Comparison of ENCODE assay signal across 8 cellular contexts in the genomic region with DNA sequence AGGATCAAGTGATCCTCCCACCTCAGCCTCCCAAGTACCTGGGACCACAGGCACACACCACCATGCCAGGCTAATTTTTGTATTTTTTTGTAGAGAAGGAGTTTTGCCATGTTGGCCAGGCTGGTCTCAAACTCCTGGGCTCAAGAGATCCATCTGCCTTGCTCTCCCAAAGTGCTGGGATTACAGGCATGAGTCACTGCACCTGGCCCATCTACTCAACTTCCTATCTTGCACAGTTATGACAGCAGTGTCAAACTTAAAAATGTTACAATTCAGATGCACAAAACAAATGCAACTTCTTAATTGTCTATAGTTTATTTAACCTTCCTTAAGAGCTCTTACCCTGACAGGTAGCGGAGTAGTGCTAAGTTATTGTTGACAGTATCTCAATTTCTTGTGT.
DNase-seq lines count a peak whose midpoint lies in the region; ATAC-seq, FAIRE-seq and TF ChIP-seq lines count a peak whose summit lies in the region.
"Not testable (repeated sequence)": the region's sequence is repeated elsewhere in the genome, so short reads cannot be mapped to it uniquely, and the experiment has no call there.

No MANE protein-coding gene starts in this region.

- not testable (repeated sequence) for H3K36me3 ChIP-seq in PC-3 (ENCODE audit: low read depth, low read length); mammary epithelial cell (ENCODE audit: insufficient read depth, low read length); keratinocyte (ENCODE audit: control insufficient read depth in 2 of 2, extremely low read depth in 1 of 2, insufficient read depth in 2 of 2, low read length in 2 of 2)

- not testable (repeated sequence) for H3K36me3 Mint-ChIP-seq in Calu3 (ENCODE audit: insufficient read depth, unreplicated experiment)

- H3K27me3 ChIP-seq in PC-3 (ENCODE audit: low read length); mammary epithelial cell (ENCODE audit: insufficient read depth, low read length); keratinocyte (ENCODE audit: control insufficient read depth, extremely low read depth, insufficient read depth, low read length): not testable (repeated sequence)

- not testable (repeated sequence) for H3K9me3 ChIP-seq in PC-3 (ENCODE audit: low read length); mammary epithelial cell (replicated peaks; ENCODE audit: insufficient read depth, low read length); keratinocyte (ENCODE audit: control insufficient read depth, low read depth, low read length)

- H3K4me3 ChIP-seq in PC-3 (ENCODE audit: low read length); mammary epithelial cell (replicated peaks in 1 of 3; ENCODE audit: insufficient read depth in 1 of 3, low read depth in 2 of 3, low read length in 3 of 3); epithelial cell of esophagus (ENCODE audit: low read length); keratinocyte (ENCODE audit: control insufficient read depth in 2 of 3, extremely low read depth in 1 of 3, insufficient read depth in 2 of 3, low read depth in 1 of 3, low read length in 3 of 3); skeletal muscle cell (ENCODE audit: low read depth, low read length): not testable (repeated sequence)

- not testable (repeated sequence) for H3K79me2 ChIP-seq in PC-3 (ENCODE audit: low read length); mammary epithelial cell (ENCODE audit: insufficient read depth, low read length); keratinocyte (ENCODE audit: control insufficient read depth, insufficient read depth, low read length)

- not testable (repeated sequence) for H3K27me3 Mint-ChIP-seq in Calu3 (ENCODE audit: unreplicated experiment)

- H3K9me2 ChIP-seq in PC-3 (replicated peaks; ENCODE audit: low read length) = not testable (repeated sequence)

- not testable (repeated sequence) for H3F3A ChIP-seq in PC-3 (ENCODE audit: low read length, unreplicated experiment)

- not testable (repeated sequence) for TF ChIP-seq CTCF in Calu3 (IDR thresholded peaks at IDR 0.05; ENCODE audit: unreplicated experiment); PC-3 (conservative IDR thresholded peaks at IDR 0.05; ENCODE audit: low read depth, low read length); mammary epithelial cell (conservative IDR thresholded peaks at IDR 0.05 in 1 of 2, IDR thresholded peaks at IDR 0.05 in 1 of 2; ENCODE audit: extremely low read depth in 1 of 2, insufficient read depth in 1 of 2, low read depth in 1 of 2, low read length in 2 of 2); epithelial cell of esophagus (IDR thresholded peaks at IDR 0.05; ENCODE audit: insufficient read depth, low read depth, low read length, missing control alignments); keratinocyte (optimal IDR thresholded peaks at IDR 0.05 in 1 of 3, IDR thresholded peaks at IDR 0.05 in 1 of 3, conservative IDR thresholded peaks at IDR 0.05 in 1 of 3; ENCODE audit: extremely low read depth in 1 of 3, insufficient read depth in 2 of 3, low read length in 3 of 3)

- H3K4me2 ChIP-seq in PC-3 (ENCODE audit: low read length); mammary epithelial cell (ENCODE audit: insufficient read depth, low read depth, low read length); keratinocyte (ENCODE audit: control insufficient read depth, extremely low read depth, insufficient read depth, low read depth, low read length): not testable (repeated sequence)

- H3K27ac ChIP-seq in PC-3 (ENCODE audit: low read length); mammary epithelial cell (ENCODE audit: insufficient read depth, low read depth, low read length); keratinocyte (ENCODE audit: control insufficient read depth, insufficient read depth, low read length): not testable (repeated sequence)

- CTCF ChIA-PET in Calu3 (lab: Charles Lee); PC-3 (lab: Charles Lee); mammary epithelial cell (lab: Charles Lee; ENCODE audit: low non-redundant PET): not testable (repeated sequence)

- peak overlapping the region; percentile 19 for H3K27ac Mint-ChIP-seq in Calu3 (ENCODE audit: unreplicated experiment)

- H3K4me3 Mint-ChIP-seq in Calu3 (ENCODE audit: low read depth, unreplicated experiment) = not testable (repeated sequence)

- not testable (repeated sequence) for H3K4me1 ChIP-seq in PC-3 (ENCODE audit: insufficient read depth, low read length); mammary epithelial cell (ENCODE audit: insufficient read depth, low read length); keratinocyte (ENCODE audit: control insufficient read depth, extremely low read depth, insufficient read depth, low read length)

- not testable (repeated sequence) for H2AFZ ChIP-seq in PC-3 (ENCODE audit: low read length); mammary epithelial cell (ENCODE audit: low read depth, low read length); keratinocyte (ENCODE audit: control insufficient read depth, low read length)

- not testable (repeated sequence) for BruUV-seq in Calu3 (replicated peaks; lab: Mats Ljungman, UMichigan); PC-3 (replicated peaks; lab: Mats Ljungman, UMichigan); mammary epithelial cell (replicated peaks; lab: Mats Ljungman, UMichigan)

- peak; percentile 32 for FAIRE-seq in keratinocyte (lab: Jason Lieb, UNC)

- DNase-seq in Calu3; keratinocyte (ENCODE audit: low read depth, low spot score): not testable (repeated sequence)
- DNase-seq in HT1080 (ENCODE audit: low read depth) (peak; percentile 54), PC-3 (peak; percentile 2), mammary epithelial cell (peak; percentile 6), epithelial cell of esophagus (ENCODE audit: low read depth) (peak; percentile 32), skeletal muscle cell (ENCODE audit: low read depth) (peak; percentile 5)

- not testable (repeated sequence) for H3K9me1 ChIP-seq in keratinocyte (ENCODE audit: control insufficient read depth, extremely low read depth, insufficient read depth, low read length)

- dilution Hi-C loops in mammary epithelial cell (cut with HindIII; ENCODE audit: low sequenced_read_pairs) = loop anchor here (5.0 kb wide), 1 partner anchor 53 kb away; no protein-coding TSS in a partner anchor
- dilution Hi-C loops in keratinocyte (cut with MboI; ENCODE audit: extremely low pct_ligation_motif_present, low sequenced_read_pairs) = not testable (repeated sequence)

- POLR2A ChIA-PET in PC-3 (lab: Charles Lee; ENCODE audit: unreplicated experiment) = not testable (repeated sequence)

- in situ Hi-C loops in mammary epithelial cell (cut with MboI; ENCODE audit: low sequenced_read_pairs in 2 of 2) = not testable (repeated sequence)

- not testable (repeated sequence) for ATAC-seq in PC-3
- peak; percentile 56; the same call in 2 of the 3 replicates for ATAC-seq in SK-N-SH treated with all-trans-retinoic acid at 6 μM for 48 hours

- peaks cover 19% of the 10 kb centered on the region for H3K4me1 Mint-ChIP-seq in Calu3 (ENCODE audit: low read depth, unreplicated experiment)

- H3K9ac ChIP-seq in PC-3 (ENCODE audit: low read length); mammary epithelial cell (ENCODE audit: insufficient read depth, low read length); keratinocyte (ENCODE audit: control insufficient read depth, extremely low read depth, insufficient read depth, low read length): not testable (repeated sequence)

- WGBS in mammary epithelial cell (ENCODE audit: low coverage, missing lambda C conversion rate) = 88% methylated on average over 1 of the region's 1 CpG

- intact Hi-C loops in Calu3 (cut with micrococcal nuclease; ENCODE audit: unreplicated experiment); PC-3 (cut with micrococcal nuclease); mammary epithelial cell (cut with micrococcal nuclease): not testable (repeated sequence)

- H3K9me3 Mint-ChIP-seq in Calu3 (ENCODE audit: low read depth, unreplicated experiment) = not testable (repeated sequence)

- H4K20me1 ChIP-seq in PC-3 (ENCODE audit: low read length); mammary epithelial cell (ENCODE audit: insufficient read depth, low read length); keratinocyte (ENCODE audit: control insufficient read depth, extremely low read depth, insufficient read depth, low read length): not testable (repeated sequence)
